ENCODE assay signal across 8 cellular contexts in the genomic region with DNA sequence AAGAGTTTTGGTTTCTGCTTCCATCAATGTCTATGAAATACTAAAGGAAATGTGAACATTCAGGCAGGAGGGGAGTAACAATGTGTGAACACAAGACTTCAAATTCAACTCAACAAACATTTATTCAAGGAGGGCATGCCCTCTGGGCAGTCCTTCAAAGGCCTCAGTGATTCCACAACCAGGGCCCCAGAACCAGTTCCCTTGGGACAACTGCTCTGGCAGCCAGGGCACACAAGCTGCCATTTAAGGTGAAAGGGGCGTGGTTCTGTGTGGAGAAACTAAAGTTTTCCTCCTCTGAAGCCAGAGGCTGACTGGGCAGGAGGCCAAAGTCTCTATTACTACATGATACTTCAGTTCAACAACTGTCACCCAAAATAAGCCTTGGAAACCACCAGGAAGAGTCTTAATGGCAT. TPM values are rescaled to one million over a fixed set of nuclear protein-coding genes. Genes with fewer than 3 reads are reported as not detected.
DNase-seq lines count a peak whose midpoint lies in the region; ATAC-seq and TF ChIP-seq lines count a peak whose summit lies in the region.

No MANE protein-coding gene starts in this region.

- no peak overlapping the region for H3K27ac ChIP-seq in OCI-LY7 (ENCODE audit: low read depth, low read length, poor library complexity, severe bottlenecking)
- H3K27ac ChIP-seq in gastroesophageal sphincter = peak overlapping the region in 3 of 4 donors; percentile 48 to 95 (median 91)

- H3K4me1 Mint-ChIP-seq in stimulated activated effector memory CD8-positive, alpha-beta T cell treated with anti-CD3 and anti-CD28 coated beads, Interleukin-12 subunit alpha, Interleukin-12 subunit beta, amount 100 ng/mL, for 72 hours = peaks cover 51% of the 10 kb centered on the region

- H3K36me3 Mint-ChIP-seq in stimulated activated effector memory CD8-positive, alpha-beta T cell treated with anti-CD3 and anti-CD28 coated beads, Interleukin-12 subunit alpha, Interleukin-12 subunit beta, amount 100 ng/mL, for 72 hours = peaks cover 63% of the 10 kb centered on the region

- H3K79me2 ChIP-seq in OCI-LY7 (ENCODE audit: insufficient read depth, low read depth, low read length) = peaks cover 47% of the 10 kb centered on the region

- 14% methylated on average over 1 of the region's 1 CpG; no CpG with 5 or more reads in 1 of the 2 donors for WGBS in gastroesophageal sphincter (ENCODE audit: low coverage in 1 of 2), 2 donors

- no peaks in the 10 kb centered on the region for H3K9me2 ChIP-seq in OCI-LY7 (ENCODE audit: insufficient read depth, low read length)

- H3K4me1 ChIP-seq in OCI-LY7 (ENCODE audit: insufficient read depth, low read length, poor library complexity, severe bottlenecking) = peaks cover 32% of the 10 kb centered on the region
- H3K4me1 ChIP-seq in gastroesophageal sphincter = peaks cover 8 to 50% (median 28%) of the 10 kb centered on the region in 3 donors

- H3K27ac Mint-ChIP-seq in stimulated activated effector memory CD8-positive, alpha-beta T cell treated with anti-CD3 and anti-CD28 coated beads, Interleukin-12 subunit alpha, Interleukin-12 subunit beta, amount 100 ng/mL, for 72 hours = peak overlapping the region; percentile 34

- TF ChIP-seq CTCF in OCI-LY7 (conservative IDR thresholded peaks at IDR 0.05; ENCODE audit: low read length) (no peak), gastroesophageal sphincter (IDR thresholded peaks at IDR 0.05) (no peak)

- no peak for TF ChIP-seq EP300 in gastroesophageal sphincter (IDR thresholded peaks at IDR 0.05)

- H3K36me3 ChIP-seq in OCI-LY7 (ENCODE audit: insufficient read depth, low read length) (peaks cover 73% of the 10 kb centered on the region), gastroesophageal sphincter (peaks cover 0 to 54% of the 10 kb centered on the region in 2 donors)

- CTCF ChIA-PET in OCI-LY7 (lab: Charles Lee; ENCODE audit: unreplicated experiment) = no interaction called here

- DNase-seq in GM04503 (ENCODE audit: low read depth) (peak; percentile 68), OCI-LY7 (ENCODE audit: low spot score) (no peak), posterior cingulate gyrus (no peak)
- no peak for DNase-seq in stimulated activated effector memory CD8-positive, alpha-beta T cell treated with anti-CD3 and anti-CD28 coated beads, Interleukin-12 subunit alpha, Interleukin-12 subunit beta, amount 100 ng/mL, for 72 hours (ENCODE audit: low spot score in 2 of 2)
- no peak for DNase-seq in stimulated activated CD8-positive, alpha-beta memory T cell treated with anti-CD3 and anti-CD28 coated beads, Interleukin-4, amount 100 ng/mL, for 48 hours

- H3K4me3 ChIP-seq in OCI-LY7 (ENCODE audit: low read depth, low read length, poor library complexity, severe bottlenecking) (no peak overlapping the region), gastroesophageal sphincter (no peak overlapping the region)

- peak; percentile 48 for ATAC-seq in gastroesophageal sphincter
- ATAC-seq in stimulated activated effector memory CD8-positive, alpha-beta T cell treated with anti-CD3 and anti-CD28 coated beads, Interleukin-12 subunit alpha, Interleukin-12 subunit beta, amount 100 ng/mL, for 72 hours = no peak
- no peak for ATAC-seq in GM19351 (IDR thresholded peaks at IDR 0.05; ENCODE audit: unreplicated experiment)
- ATAC-seq in GM19023 (IDR thresholded peaks at IDR 0.05; ENCODE audit: unreplicated experiment) = no peak

- peaks cover 10% of the 10 kb centered on the region; the same call in 1 of the 2 replicates for H4K20me1 ChIP-seq in OCI-LY7 (ENCODE audit: insufficient read depth, low read length)

- TF ChIP-seq POLR2A in gastroesophageal sphincter (IDR thresholded peaks at IDR 0.05) = no peak

- 0 out of 2 replicates have a peak overlapping the region, but pooled peaks have one; percentile 3 for H3K4me2 ChIP-seq in OCI-LY7 (ENCODE audit: low read length)

- POLR2A ChIA-PET in OCI-LY7 (lab: Charles Lee) = no interaction called here

- no peaks in the 10 kb centered on the region for H3K9me3 ChIP-seq in OCI-LY7 (ENCODE audit: low read length)
- H3K9me3 ChIP-seq in gastroesophageal sphincter = no peaks in the 10 kb centered on the region

- H3K9me3 Mint-ChIP-seq in stimulated activated effector memory CD8-positive, alpha-beta T cell treated with anti-CD3 and anti-CD28 coated beads, Interleukin-12 subunit alpha, Interleukin-12 subunit beta, amount 100 ng/mL, for 72 hours = no peaks in the 10 kb centered on the region

- no peak overlapping the region for H3K4me3 Mint-ChIP-seq in stimulated activated effector memory CD8-positive, alpha-beta T cell treated with anti-CD3 and anti-CD28 coated beads, Interleukin-12 subunit alpha, Interleukin-12 subunit beta, amount 100 ng/mL, for 72 hours

- H3K27me3 ChIP-seq in gastroesophageal sphincter = no peaks in the 10 kb centered on the region

- intact Hi-C loops in OCI-LY7 (cut with micrococcal nuclease; ENCODE audit: unreplicated experiment) = loop anchor here (10.0 kb wide), 1 partner anchor 673 kb away; a partner anchor contains a TSS
- intact Hi-C loops in posterior cingulate gyrus (cut with DNase I) = loop anchor here (10.0 kb wide), 1 partner anchor 137 kb away; no protein-coding TSS in a partner anchor

- BruUV-seq in OCI-LY7 (replicated peaks; lab: Mats Ljungman, UMichigan) = no TSS peak

- H2AFZ ChIP-seq in OCI-LY7 (ENCODE audit: low read length) = no peak overlapping the region

RNA-seq across cellular contexts. Expression of a gene that starts 3.2 kb away (rescaled TPM):
- total RNA-seq in OCI-LY7 (2014; rRNA removed; shearing (Covaris generic)) = 7.2 and 8.3 TPM in 2 replicates
- total RNA-seq in OCI-LY7 (2022) (21.1 and 22.2 TPM in 2 replicates), gastroesophageal sphincter (10 to 100 TPM; 11.0 to 21.5 (median 18.1) TPM)

RNA-seq across cellular contexts. Expression of a gene that starts 3.2 kb away (rescaled TPM):
- 38.7 and 46.1 TPM in 2 replicates for total RNA-seq in OCI-LY7 (2014; rRNA removed; shearing (Covaris generic))
- total RNA-seq in OCI-LY7 (2022) (48.2 and 53.2 TPM in 2 replicates), gastroesophageal sphincter (10 to 100 TPM; 24.1 to 38.0 (median 29.7) TPM)

RNA-seq across cellular contexts. Expression of a gene that starts 32.7 kb away (rescaled TPM):
- not detected in 2 replicates for total RNA-seq in OCI-LY7 (2014; rRNA removed; shearing (Covaris generic))
- total RNA-seq in OCI-LY7 (2022) = not detected in 2 replicates
- 10 to 100 TPM in 1 of 4 donors, 1 to 10 TPM in 3; 1.7 to 13.0 (median 4.9) TPM for total RNA-seq in gastroesophageal sphincter
